In genomic region chr9:105385372-105385985, GRCh38 we compare ENCODE assay signal across 8 cellular contexts.
DNase-seq lines count a peak whose midpoint lies in the region; ATAC-seq and TF ChIP-seq lines count a peak whose summit lies in the region.

No MANE protein-coding gene starts in this region.

- in situ Hi-C loops in GM13976 (cut with MboI; ENCODE audit: low sequenced_read_pairs, unreplicated experiment): no loop called here

- H3K27me3 Mint-ChIP-seq in activated T-helper 17 cell treated with anti-CD3 and anti-CD28 coated beads, Interleukin-2, amount 50 U/mL, for 72 hours: peaks cover 3% of the 10 kb centered on the region
- no peaks in the 10 kb centered on the region for H3K27me3 Mint-ChIP-seq in naive B cell

- peaks cover 10% of the 10 kb centered on the region for H3K4me1 Mint-ChIP-seq in activated T-helper 17 cell treated with anti-CD3 and anti-CD28 coated beads, Interleukin-2, amount 50 U/mL, for 72 hours
- H3K4me1 Mint-ChIP-seq in naive B cell: peaks cover 8 to 14% (median 13%) of the 10 kb centered on the region in 3 donors

- H3K9me3 Mint-ChIP-seq in activated T-helper 17 cell treated with anti-CD3 and anti-CD28 coated beads, Interleukin-2, amount 50 U/mL, for 72 hours: no peaks in the 10 kb centered on the region
- H3K9me3 Mint-ChIP-seq in naive B cell: peaks cover 0 to 2% (median 0%) of the 10 kb centered on the region in 7 donors

- peak; percentile 99 for ATAC-seq in GM21576 (IDR thresholded peaks at IDR 0.05; ENCODE audit: unreplicated experiment)
- ATAC-seq in activated T-helper 17 cell treated with anti-CD3 and anti-CD28 coated beads, Interleukin-2, amount 50 U/mL, for 72 hours (replicated peaks): peak; percentile 79
- ATAC-seq in naive B cell (ENCODE audit: low read depth in 2 of 2): peak; percentile 99 to 100

- TF ChIP-seq CTCF in GM13976 (IDR thresholded peaks at IDR 0.05; ENCODE audit: borderline replicate concordance, control extremely low read depth, extremely low read depth, insufficient read depth, missing control alignments): no peak

- no peaks in the 10 kb centered on the region for H3K36me3 Mint-ChIP-seq in activated T-helper 17 cell treated with anti-CD3 and anti-CD28 coated beads, Interleukin-2, amount 50 U/mL, for 72 hours (ENCODE audit: low read depth)
- peaks cover 0 to 3% of the 10 kb centered on the region in 2 donors for H3K36me3 Mint-ChIP-seq in naive B cell

- DNase-seq in GM13976 (ENCODE audit: low spot score) (peak; percentile 49), naive B cell (peak; percentile 49), NCI-H446 (lab: John Stamatoyannopoulos, UW) (no peak), NCI-H1092 treated with DMSO at 0.1 percent for 48 hours (lab: John Stamatoyannopoulos, UW) (no peak), NCI-H2081 treated with DMSO at 0.1 percent for 48 hours (lab: John Stamatoyannopoulos, UW) (no peak)
- DNase-seq in Jurkat, Clone E6-1 (ENCODE audit: low read depth, low spot score): peak; percentile 68

- no peak overlapping the region for H3K27ac Mint-ChIP-seq in activated T-helper 17 cell treated with anti-CD3 and anti-CD28 coated beads, Interleukin-2, amount 50 U/mL, for 72 hours
- H3K27ac Mint-ChIP-seq in naive B cell: peak overlapping the region in 4 of 6 donors; percentile 16 to 83 (median 55)

- peak overlapping the region; percentile 84 for H3K4me3 Mint-ChIP-seq in activated T-helper 17 cell treated with anti-CD3 and anti-CD28 coated beads, Interleukin-2, amount 50 U/mL, for 72 hours
- peak overlapping the region; percentile 29 to 89 (median 80) for H3K4me3 Mint-ChIP-seq in naive B cell

- peak overlapping the region; percentile 70 for H3K4me3 ChIP-seq in Jurkat, Clone E6-1 (ENCODE audit: low read length)

Comparison
In these comparisons a context has a peak if more than half of its experiments do, and no peak if none do; other contexts are left out.
1. DNase-seq: peak in GM13976 (single experiment), Jurkat, Clone E6-1 (single experiment) and naive B cell (single experiment); none in NCI-H446 (0 of 2), NCI-H1092 treated with DMSO at 0.1 percent for 48 hours (single experiment) and NCI-H2081 treated with DMSO at 0.1 percent for 48 hours (single experiment).
2. Peak in every context shown above with its lines, with median percentiles within 50 percentile points of each other: ATAC-seq.